ENCODE assay signal across 9 cellular contexts in genomic region chr2:69012310-69013122, GRCh38. TPM values are rescaled to one million over a fixed set of nuclear protein-coding genes. Genes with fewer than 3 reads are reported as not detected.
DNase-seq lines count a peak whose midpoint lies in the region; ATAC-seq and TF ChIP-seq lines count a peak whose summit lies in the region.
"Had no signal": no experiment of that assay in that cellular context is flagged by ENCODE, and none has a peak within 500 bp of the region (broad histone marks: within the 10 kb centered on the region; RNA-seq: fewer than 3 reads in every experiment).

No MANE protein-coding gene starts in this region.

- no peaks in the 10 kb centered on the region for H3K9me3 ChIP-seq in heart right ventricle
- H3K9me3 ChIP-seq in parathyroid adenoma (ENCODE audit: control insufficient read depth, low read length): no peaks in the 10 kb centered on the region

- H3K9ac ChIP-seq in parathyroid adenoma: no peak overlapping the region

- H3K79me2 ChIP-seq in parathyroid adenoma: peaks cover 8% of the 10 kb centered on the region

- H3K36me3 Mint-ChIP-seq in activated naive CD8-positive, alpha-beta T cell: no peaks in the 10 kb centered on the region

- peak; percentile 61 for DNase-seq in DMS79 (lab: John Stamatoyannopoulos, UW)
- DNase-seq in SHP77 (lab: John Stamatoyannopoulos, UW): peak; percentile 52 to 64
- DNase-seq in heart right ventricle: peak; percentile 74 to 75

- H3K27me3 ChIP-seq in heart right ventricle (peaks cover 0 to 61% (median 38%) of the 10 kb centered on the region in 7 donors), parathyroid adenoma (ENCODE audit: control insufficient read depth, insufficient read depth, low read length) (no peaks in the 10 kb centered on the region)

- no peak overlapping the region for H3K27ac Mint-ChIP-seq in activated naive CD8-positive, alpha-beta T cell

- H3K4me3 ChIP-seq in heart right ventricle: peak overlapping the region; percentile 53 to 89 (median 74)
- H3K4me3 ChIP-seq in parathyroid adenoma (ENCODE audit: low read depth, low read length): peak overlapping the region; percentile 75

- peak; percentile 56 to 83 (median 72) for TF ChIP-seq CTCF in heart right ventricle (IDR thresholded peaks at IDR 0.05)
- TF ChIP-seq CTCF in parathyroid adenoma (IDR thresholded peaks at IDR 0.05): peak; percentile 79

- H3K4me3 Mint-ChIP-seq in activated naive CD8-positive, alpha-beta T cell: peak overlapping the region; percentile 87

- ATAC-seq in HG03521 (IDR thresholded peaks at IDR 0.05; ENCODE audit: unreplicated experiment): peak; percentile 55
- peak; percentile 66 to 78 (median 74) for ATAC-seq in heart right ventricle
- ATAC-seq in HG03280 (IDR thresholded peaks at IDR 0.05; ENCODE audit: unreplicated experiment): no peak
- no peak for ATAC-seq in GM19351 (IDR thresholded peaks at IDR 0.05; ENCODE audit: unreplicated experiment)

- intact Hi-C loops in heart right ventricle (cut with DNase I): loop anchor here in 7 of 10 donors (1.0 to 5.0 kb wide), 4 partner anchors 70 to 295 kb away; no protein-coding TSS in a partner anchor

- peak overlapping the region; percentile 93 for H2AFZ ChIP-seq in parathyroid adenoma

- H3K4me1 ChIP-seq in heart right ventricle: peaks cover 0 to 32% (median 21%) of the 10 kb centered on the region in 9 donors
- no peaks in the 10 kb centered on the region for H3K4me1 ChIP-seq in parathyroid adenoma

- peak overlapping the region; percentile 98 for H3K4me2 ChIP-seq in parathyroid adenoma (ENCODE audit: low read length)

- H3K27ac ChIP-seq in heart right ventricle: peak overlapping the region in 8 of 10 donors; percentile 56 to 86 (median 79)
- peak overlapping the region; percentile 52 for H3K27ac ChIP-seq in parathyroid adenoma

- no peaks in the 10 kb centered on the region for H3K9me3 Mint-ChIP-seq in activated naive CD8-positive, alpha-beta T cell (ENCODE audit: low read depth)
- H3K9me3 Mint-ChIP-seq: activated naive CD4-positive, alpha-beta T cell treated with anti-CD3 and anti-CD28 coated beads, Interleukin-2, amount 50 U/mL, for 72 hours had no signal

- 13 to 14% methylated on average over 27 of the region's 27 CpGs for WGBS in heart right ventricle, 2 donors

- H3K36me3 ChIP-seq in heart right ventricle (no peaks in the 10 kb centered on the region), parathyroid adenoma (ENCODE audit: control insufficient read depth, insufficient read depth, low read length) (no peaks in the 10 kb centered on the region)

- H3K4me1 Mint-ChIP-seq in activated naive CD8-positive, alpha-beta T cell (ENCODE audit: low read depth): peaks cover 12% of the 10 kb centered on the region

- H3K27me3 Mint-ChIP-seq in activated naive CD8-positive, alpha-beta T cell: peaks cover 25% of the 10 kb centered on the region

RNA-seq across cellular contexts. Expression of gene ANTXR1, which starts 0.5 kb away (rescaled TPM):
- 10 to 100 TPM; 19.0 to 33.1 (median 24.1) TPM for total RNA-seq in heart right ventricle
- polyA plus RNA-seq in heart right ventricle: 10 to 100 TPM in 1 of 2 donors, 1 to 10 TPM in 1; 8.9 to 26.7 TPM
- total RNA-seq: activated naive CD4-positive, alpha-beta T cell treated with anti-CD3 and anti-CD28 coated beads, Interleukin-2, amount 50 U/mL, for 72 hours had no signal

RNA-seq across cellular contexts. Expression of gene GKN1, which starts 38.1 kb away (rescaled TPM):
- total RNA-seq in heart right ventricle: not detected
- under 1 TPM in 1 of 2 donors, not detected in 1; 0.19 TPM for polyA plus RNA-seq in heart right ventricle
- total RNA-seq: activated naive CD4-positive, alpha-beta T cell treated with anti-CD3 and anti-CD28 coated beads, Interleukin-2, amount 50 U/mL, for 72 hours had no signal

RNA-seq across cellular contexts. Expression of gene GKN2, which starts 59.8 kb away (rescaled TPM):
- total RNA-seq in heart right ventricle: not detected
- polyA plus RNA-seq in heart right ventricle: not detected
- total RNA-seq: activated naive CD4-positive, alpha-beta T cell treated with anti-CD3 and anti-CD28 coated beads, Interleukin-2, amount 50 U/mL, for 72 hours had no signal

Comparison
In these comparisons a context has a peak if more than half of its experiments do, and no peak if none do; other contexts are left out.
1. ATAC-seq: peak in HG03521 (single experiment) and heart right ventricle (8 of 8); none in HG03280 (single experiment) and GM19351 (single experiment).
2. Peak in every context shown above with its lines, with median percentiles within 50 percentile points of each other: DNase-seq.